28 cellular contexts compared by ENCODE assay signal in genomic region chr11:44416776-44417175, GRCh38.
DNase-seq lines count a peak whose midpoint lies in the region; FAIRE-seq and TF ChIP-seq lines count a peak whose summit lies in the region.
"Had no signal": no experiment of that assay in that cellular context is flagged by ENCODE, and none has a peak within 500 bp of the region (broad histone marks: within the 10 kb centered on the region; RNA-seq: fewer than 3 reads in every experiment).

No MANE protein-coding gene starts in this region.

- H3K4me3 ChIP-seq in epithelial cell of esophagus (ENCODE audit: low read length) = no peak overlapping the region
- H3K4me3 ChIP-seq: GM23338, lung, right atrium auricular region, SJSA1, spleen, upper lobe of left lung had no signal

- H3K4me3 Mint-ChIP-seq in type B pancreatic cell = no peak overlapping the region
- H3K4me3 Mint-ChIP-seq: activated B cell treated with CpG ODN at 0.5 μM for 24 hours; activated CD4-positive, alpha-beta memory T cell treated with anti-CD3 and anti-CD28 coated beads for 36 hours; activated naive CD8-positive, alpha-beta T cell; CD14-positive monocyte; GM23338; HFFc6 had no signal

- H3K4me1 Mint-ChIP-seq in type B pancreatic cell (ENCODE audit: unreplicated experiment) = peaks cover 19% of the 10 kb centered on the region
- H3K4me1 Mint-ChIP-seq: activated B cell treated with CpG ODN at 0.5 μM for 24 hours, CD14-positive monocyte, GM23338 had no signal

- FAIRE-seq in GM19239 (lab: Jason Lieb, UNC) = no peak
- FAIRE-seq: GM12892 had no signal

- H3K9me3 Mint-ChIP-seq in type B pancreatic cell = no peaks in the 10 kb centered on the region
- H3K9me3 Mint-ChIP-seq: GM23338, HFFc6 had no signal

- H3K27me3 Mint-ChIP-seq in type B pancreatic cell = peaks cover 35% of the 10 kb centered on the region

- DNase-seq in DMS53 treated with DMSO at 0.1 percent for 48 hours (lab: John Stamatoyannopoulos, UW; ENCODE audit: unreplicated experiment) (peak; percentile 23), NCI-H226 (peak; percentile 9), epithelial cell of esophagus (ENCODE audit: low read depth) (peak; percentile 19), kidney tubule cell (ENCODE audit: low spot score) (peak; percentile 93), type B pancreatic cell (ENCODE audit: extremely low spot score, unreplicated experiment) (no peak), dedifferentiated amniotic fluid mesenchymal stem cell (ENCODE audit: extremely low spot score) (no peak), GM19239 (ENCODE audit: insufficient read length, low spot score) (no peak)
- DNase-seq: activated B cell treated with CpG ODN at 0.5 μM for 24 hours; activated CD4-positive, alpha-beta memory T cell treated with anti-CD3 and anti-CD28 coated beads for 36 hours; activated effector memory CD4-positive, alpha-beta T cell treated with Interleukin-2 at 50 U/mL for 16 hours; aorta; Calu3; cortex of kidney; EL; HFFc6; KG1; NCI-H526; NK-92 treated with Interleukin-12 subunit alpha and Interleukin-12 subunit beta, amount 100 ng/mL, for 24 hours; spleen; T-helper 1 cell; upper lobe of left lung had no signal

- no peak for TF ChIP-seq CTCF in epithelial cell of esophagus (IDR thresholded peaks at IDR 0.05; ENCODE audit: insufficient read depth, low read depth, low read length, missing control alignments)
- no peak for TF ChIP-seq CTCF in type B pancreatic cell (conservative IDR thresholded peaks at IDR 0.05)

- no peak overlapping the region for H3K27ac Mint-ChIP-seq in type B pancreatic cell
- H3K27ac Mint-ChIP-seq: activated B cell treated with CpG ODN at 0.5 μM for 24 hours; activated CD4-positive, alpha-beta memory T cell treated with anti-CD3 and anti-CD28 coated beads for 36 hours; activated naive CD8-positive, alpha-beta T cell; CD14-positive monocyte; GM23338; HFFc6 had no signal

- H3K36me3 Mint-ChIP-seq in type B pancreatic cell = no peaks in the 10 kb centered on the region
- H3K36me3 Mint-ChIP-seq: activated CD4-positive, alpha-beta memory T cell treated with anti-CD3 and anti-CD28 coated beads for 36 hours; activated naive CD8-positive, alpha-beta T cell; CD14-positive monocyte had no signal

Comparison
In these comparisons a context has a peak if more than half of its experiments do, and no peak if none do; other contexts are left out.
1. DNase-seq: peak in DMS53 treated with DMSO at 0.1 percent for 48 hours (single experiment), NCI-H226 (single experiment), epithelial cell of esophagus (single experiment) and kidney tubule cell (single experiment); none in type B pancreatic cell (single experiment), dedifferentiated amniotic fluid mesenchymal stem cell (single experiment) and GM19239 (single experiment).